In the genomic region with DNA sequence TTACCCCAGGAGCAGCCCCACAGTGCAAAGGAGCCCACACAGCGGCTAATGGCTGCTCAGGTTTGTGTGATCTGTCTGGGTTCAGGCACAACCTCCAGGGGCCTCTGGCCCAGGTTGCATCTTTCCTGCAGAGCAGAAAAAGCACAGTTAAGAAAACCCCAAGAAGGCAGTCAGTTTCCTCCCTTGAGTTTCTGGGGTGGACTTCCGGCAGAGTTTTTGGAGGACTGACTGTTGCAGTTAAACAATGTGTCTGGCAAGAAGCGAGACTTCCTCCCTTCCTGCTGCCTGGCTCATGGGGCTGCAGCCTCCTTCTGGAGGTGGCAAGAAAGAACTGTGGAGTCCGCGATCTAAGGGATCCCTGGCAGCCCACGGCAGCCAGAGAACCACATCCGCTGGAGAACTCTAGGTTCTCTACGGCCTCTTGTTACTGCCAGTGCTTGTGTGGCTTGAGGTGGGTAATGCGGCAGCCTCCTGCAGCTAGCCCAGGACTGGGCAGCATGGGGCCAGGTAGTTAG, we compare ENCODE assay signal across 10 cellular contexts.
DNase-seq lines count a peak whose midpoint lies in the region; ATAC-seq and TF ChIP-seq lines count a peak whose summit lies in the region.
"Had no signal": no experiment of that assay in that cellular context is flagged by ENCODE, and none has a peak within 500 bp of the region (broad histone marks: within the 10 kb centered on the region; RNA-seq: fewer than 3 reads in every experiment).

No MANE protein-coding gene starts in this region.

- H3K9me3 Mint-ChIP-seq in activated CD4-positive, alpha-beta T cell treated with anti-CD3 and anti-CD28 coated beads for 36 hours (ENCODE audit: low read depth) = no peaks in the 10 kb centered on the region
- no peaks in the 10 kb centered on the region for H3K9me3 Mint-ChIP-seq in natural killer cell treated with Interleukin-12 subunit alpha and Interleukin-12 subunit beta and Interleukin-15 and Interleukin-18, amount 100 ng/mL, for 72 hours
- no peaks in the 10 kb centered on the region for H3K9me3 Mint-ChIP-seq in type B pancreatic cell

- CTCF ChIA-PET in activated CD4-positive, alpha-beta T cell treated with anti-CD3 and anti-CD28 coated beads for 36 hours (lab: Charles Lee) = interaction anchor here (1.4 kb wide), 1 partner anchor 132 kb away, joined by 3 read pairs; no protein-coding TSS in a partner anchor

- ATAC-seq in GM18511 (IDR thresholded peaks at IDR 0.05; ENCODE audit: unreplicated experiment) = peak; percentile 72
- ATAC-seq in HG02852 (IDR thresholded peaks at IDR 0.05; ENCODE audit: unreplicated experiment) = peak; percentile 69
- peak; percentile 79 for ATAC-seq in activated CD4-positive, alpha-beta T cell treated with anti-CD3 and anti-CD28 coated beads for 36 hours
- ATAC-seq in natural killer cell treated with Interleukin-12 subunit alpha and Interleukin-12 subunit beta and Interleukin-15 and Interleukin-18, amount 100 ng/mL, for 72 hours = peak; percentile 70 to 84
- ATAC-seq in GM19324 (IDR thresholded peaks at IDR 0.05; ENCODE audit: low FRiP score, unreplicated experiment) = no peak
- ATAC-seq: body of pancreas had no signal

- POLR2A ChIA-PET in activated CD4-positive, alpha-beta T cell treated with anti-CD3 and anti-CD28 coated beads for 36 hours (lab: Charles Lee) = no interaction called here

- H3K4me3 Mint-ChIP-seq in activated CD4-positive, alpha-beta T cell treated with anti-CD3 and anti-CD28 coated beads for 36 hours = peak overlapping the region; percentile 57
- peak overlapping the region; percentile 79 for H3K4me3 Mint-ChIP-seq in natural killer cell treated with Interleukin-12 subunit alpha and Interleukin-12 subunit beta and Interleukin-15 and Interleukin-18, amount 100 ng/mL, for 72 hours
- H3K4me3 Mint-ChIP-seq in type B pancreatic cell = no peak overlapping the region

- no peak for TF ChIP-seq CTCF in type B pancreatic cell (conservative IDR thresholded peaks at IDR 0.05)

- no peaks in the 10 kb centered on the region for H3K27me3 Mint-ChIP-seq in activated CD4-positive, alpha-beta T cell treated with anti-CD3 and anti-CD28 coated beads for 36 hours
- H3K27me3 Mint-ChIP-seq in natural killer cell treated with Interleukin-12 subunit alpha and Interleukin-12 subunit beta and Interleukin-15 and Interleukin-18, amount 100 ng/mL, for 72 hours = no peaks in the 10 kb centered on the region
- no peaks in the 10 kb centered on the region for H3K27me3 Mint-ChIP-seq in type B pancreatic cell

- intact Hi-C loops in activated CD4-positive, alpha-beta T cell treated with anti-CD3 and anti-CD28 coated beads for 36 hours (cut with DNase I, micrococcal nuclease) = no loop called here

- peak; percentile 52 for DNase-seq in activated CD4-positive, alpha-beta T cell treated with anti-CD3 and anti-CD28 coated beads for 36 hours
- no peak for DNase-seq in natural killer cell treated with Interleukin-12 subunit alpha and Interleukin-12 subunit beta and Interleukin-15 and Interleukin-18, amount 100 ng/mL, for 72 hours (ENCODE audit: low spot score)
- DNase-seq in NCI-H510A (lab: John Stamatoyannopoulos, UW) (no peak), putamen (ENCODE audit: low spot score) (no peak), type B pancreatic cell (ENCODE audit: extremely low spot score, unreplicated experiment) (no peak)
- DNase-seq: body of pancreas, OCI-M1 had no signal

- H3K4me1 Mint-ChIP-seq in activated CD4-positive, alpha-beta T cell treated with anti-CD3 and anti-CD28 coated beads for 36 hours = peaks cover 22% of the 10 kb centered on the region
- H3K4me1 Mint-ChIP-seq in natural killer cell treated with Interleukin-12 subunit alpha and Interleukin-12 subunit beta and Interleukin-15 and Interleukin-18, amount 100 ng/mL, for 72 hours (ENCODE audit: low read depth in 2 of 2) = peaks cover 20 to 23% of the 10 kb centered on the region in 2 donors
- peaks cover 5% of the 10 kb centered on the region for H3K4me1 Mint-ChIP-seq in type B pancreatic cell (ENCODE audit: unreplicated experiment)

- peak overlapping the region; percentile 79 for H3K27ac Mint-ChIP-seq in activated CD4-positive, alpha-beta T cell treated with anti-CD3 and anti-CD28 coated beads for 36 hours
- H3K27ac Mint-ChIP-seq in natural killer cell treated with Interleukin-12 subunit alpha and Interleukin-12 subunit beta and Interleukin-15 and Interleukin-18, amount 100 ng/mL, for 72 hours = peak overlapping the region; percentile 90 to 91
- no peak overlapping the region for H3K27ac Mint-ChIP-seq in type B pancreatic cell

- no peaks in the 10 kb centered on the region for H3K36me3 Mint-ChIP-seq in activated CD4-positive, alpha-beta T cell treated with anti-CD3 and anti-CD28 coated beads for 36 hours (ENCODE audit: low read depth)
- no peaks in the 10 kb centered on the region for H3K36me3 Mint-ChIP-seq in natural killer cell treated with Interleukin-12 subunit alpha and Interleukin-12 subunit beta and Interleukin-15 and Interleukin-18, amount 100 ng/mL, for 72 hours
- no peaks in the 10 kb centered on the region for H3K36me3 Mint-ChIP-seq in type B pancreatic cell
